ENCODE assay signal across 13 cellular contexts in the genomic region with DNA sequence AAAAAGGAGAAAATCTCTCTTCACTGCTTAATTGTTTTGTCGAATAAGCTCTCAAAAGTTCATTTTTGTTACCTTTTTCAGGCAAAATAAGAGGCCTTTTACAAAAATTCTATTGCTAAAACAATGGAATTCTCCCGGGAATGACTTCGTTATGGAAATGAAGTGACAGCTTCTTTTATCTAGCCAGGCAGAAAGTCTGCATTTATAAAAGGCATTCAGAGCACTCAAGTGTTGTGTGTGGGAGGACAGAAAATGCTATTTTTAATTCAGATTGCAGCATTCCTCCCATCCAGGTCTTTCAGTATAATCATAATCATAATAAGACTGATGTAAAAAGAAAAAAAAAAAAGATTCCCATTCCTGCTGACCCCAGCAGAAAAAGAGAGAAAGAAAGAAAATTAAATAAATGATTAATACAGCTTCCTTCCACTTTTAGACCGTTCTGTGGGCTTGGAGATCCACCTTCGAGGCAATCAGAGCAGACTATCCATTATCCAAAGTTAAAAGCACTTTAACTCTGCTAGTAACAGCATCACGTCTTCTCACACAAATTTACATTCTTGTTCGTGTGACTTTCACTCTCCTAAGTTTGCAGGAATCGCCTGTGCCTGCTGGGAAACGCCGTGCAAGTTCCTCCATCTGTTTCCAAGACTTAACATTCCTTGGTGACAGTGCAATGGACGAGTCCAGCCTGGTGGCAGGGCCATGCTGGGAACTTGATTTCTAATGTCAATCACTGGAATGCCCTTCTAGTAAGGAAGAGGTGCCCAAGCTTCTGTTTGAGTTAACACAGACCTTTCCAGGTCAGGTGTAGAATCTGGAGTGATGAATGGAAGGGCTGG.
A peak's percentile ranks its signal among the peaks of the same experiment; 100 is the strongest.
DNase-seq lines count a peak whose midpoint lies in the region; ATAC-seq lines count a peak whose summit lies in the region.
"Had no signal": no experiment of that assay in that cellular context is flagged by ENCODE, and none has a peak within 500 bp of the region (broad histone marks: within the 10 kb centered on the region; RNA-seq: fewer than 3 reads in every experiment).

No MANE protein-coding gene starts in this region.

- H3K23ac ChIP-seq in neuronal stem cell (ENCODE audit: low read depth, low read length, poor library complexity) = no peak overlapping the region

- no peak overlapping the region for H2BK5ac ChIP-seq in neuronal stem cell (ENCODE audit: low read length)

- intact Hi-C loops in left cardiac atrium (cut with DNase I) = no loop called here

- H2BK12ac ChIP-seq in neuronal stem cell (ENCODE audit: low read length) = no peak overlapping the region

- no peak overlapping the region for H2AK5ac ChIP-seq in neuronal stem cell (ENCODE audit: low read depth, low read length)

- H3K27me3 ChIP-seq in neuronal stem cell (ENCODE audit: control insufficient read depth in 3 of 3, insufficient read depth in 3 of 3, low read depth in 1 of 3, low read length in 3 of 3) = no peaks in the 10 kb centered on the region
- H3K27me3 ChIP-seq: SJSA1 had no signal

- no peak overlapping the region for H3K4ac ChIP-seq in neuronal stem cell (ENCODE audit: low read length)

- H3K79me1 ChIP-seq in neuronal stem cell (ENCODE audit: low read depth, low read length) = no peaks in the 10 kb centered on the region

- no peaks in the 10 kb centered on the region for H3K36me3 ChIP-seq in neuronal stem cell (replicated peaks in 1 of 2; ENCODE audit: control insufficient read depth in 2 of 2, insufficient read depth in 2 of 2, low read length in 2 of 2)
- H3K36me3 ChIP-seq: SJSA1 had no signal

- H3K27ac ChIP-seq in neuronal stem cell (replicated peaks; ENCODE audit: low read length) = peak overlapping the region; percentile 55
- H3K27ac ChIP-seq: C4-2B, GM23248, psoas muscle, SJSA1 had no signal

- peak; percentile 42 to 47 for ATAC-seq in left cardiac atrium
- ATAC-seq in GM21723 (IDR thresholded peaks at IDR 0.05; ENCODE audit: unreplicated experiment) = no peak

- no peak overlapping the region for H3K4me2 ChIP-seq in neuronal stem cell (ENCODE audit: insufficient read depth, low read length, poor library complexity, severe bottlenecking)

- no peak overlapping the region for H3K14ac ChIP-seq in neuronal stem cell (ENCODE audit: low read length)

- H3K4me1 ChIP-seq in neuronal stem cell (ENCODE audit: control insufficient read depth in 2 of 2, insufficient read depth in 1 of 2, low read depth in 1 of 2, low read length in 2 of 2) = peaks cover 13 to 17% of the 10 kb centered on the region in 2 donors
- H3K4me1 ChIP-seq: SJSA1 had no signal

- no CpG with 5 or more reads among the region's 11 CpGs for WGBS in neuronal stem cell (ENCODE audit: extremely low coverage in 2 of 2, insufficient read length in 2 of 2, insufficient replicate concordance in 1 of 2), 2 donors

- H3K9ac ChIP-seq in neuronal stem cell (ENCODE audit: low read depth, low read length, poor library complexity) = no peak overlapping the region
- H3K9ac ChIP-seq: GM23248 had no signal

- no peak overlapping the region for H4K91ac ChIP-seq in neuronal stem cell (ENCODE audit: low read depth, low read length, poor library complexity)

- peak overlapping the region; percentile 71 for H2AFZ ChIP-seq in neuronal stem cell (ENCODE audit: low read length)
- H2AFZ ChIP-seq: GM23248 had no signal

- no peak overlapping the region for H4K8ac ChIP-seq in neuronal stem cell (ENCODE audit: low read depth, low read length)

- peak overlapping the region in 1 of 2 donors; percentile 34 for H3K4me3 ChIP-seq in neuronal stem cell (ENCODE audit: low read length in 2 of 2)
- H3K4me3 ChIP-seq: GM23248, psoas muscle, SJSA1 had no signal

- no peaks in the 10 kb centered on the region for H3K9me3 ChIP-seq in neuronal stem cell (replicated peaks in 1 of 2; ENCODE audit: control insufficient read depth in 2 of 2, insufficient read depth in 1 of 2, low read depth in 1 of 2, low read length in 2 of 2)
- H3K9me3 ChIP-seq: psoas muscle, SJSA1 had no signal

- DNase-seq in EH (ENCODE audit: low read depth) (peak; percentile 55), NCI-H526 treated with DMSO at 0.1 percent for 48 hours (lab: John Stamatoyannopoulos, UW) (peak; percentile 20), left cardiac atrium (no peak), neuronal stem cell (ENCODE audit: low spot score) (no peak), DMS53 treated with DMSO at 0.1 percent for 48 hours (lab: John Stamatoyannopoulos, UW; ENCODE audit: unreplicated experiment) (no peak), HuH-7 (ENCODE audit: low spot score) (no peak)
- DNase-seq: activated naive CD4-positive, alpha-beta T cell treated with anti-CD3 and anti-CD28 coated beads, Interleukin-2, amount 50 U/mL, for 16 hours; GM23248; psoas muscle; stimulated activated CD4-positive, alpha-beta T cell treated with anti-CD3 and anti-CD28 coated beads, Interleukin-4, amount 100 ng/mL, for 1 hour had no signal

- H2BK15ac ChIP-seq in neuronal stem cell (ENCODE audit: low read length) = no peak overlapping the region

- H3K18ac ChIP-seq in neuronal stem cell (ENCODE audit: low read length) = no peak overlapping the region

- no peak overlapping the region for H2BK120ac ChIP-seq in neuronal stem cell (ENCODE audit: low read depth, low read length)

Comparison
In these comparisons a context has a peak if more than half of its experiments do, and no peak if none do; other contexts are left out.
1. DNase-seq: peak in EH (single experiment) and NCI-H526 treated with DMSO at 0.1 percent for 48 hours (single experiment); none in left cardiac atrium (single experiment), neuronal stem cell (single experiment), DMS53 treated with DMSO at 0.1 percent for 48 hours (single experiment) and HuH-7 (single experiment).